ENCODE assay signal across 12 cellular contexts in the genomic region with DNA sequence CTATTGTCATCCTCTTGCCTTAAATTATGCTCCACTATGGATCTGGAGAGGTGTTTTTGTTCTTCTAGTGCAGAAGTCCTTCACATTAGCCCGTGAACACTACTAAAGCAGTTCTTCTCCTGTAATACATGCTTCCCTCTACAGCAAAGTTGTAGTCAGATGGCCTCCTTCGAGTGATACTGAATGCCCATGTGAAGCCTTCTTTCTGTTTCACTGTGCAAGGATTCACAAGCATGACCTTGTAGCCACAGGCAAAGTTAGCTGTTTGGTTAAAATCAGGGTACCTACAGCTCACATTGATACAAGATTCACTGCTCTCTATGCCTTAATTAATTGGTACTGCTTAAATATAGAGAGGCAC. TPM values are rescaled to one million over a fixed set of nuclear protein-coding genes. Genes with fewer than 3 reads are reported as not detected.
DNase-seq lines count a peak whose midpoint lies in the region; ATAC-seq and TF ChIP-seq lines count a peak whose summit lies in the region.
"Had no signal": no experiment of that assay in that cellular context is flagged by ENCODE, and none has a peak within 500 bp of the region (broad histone marks: within the 10 kb centered on the region; RNA-seq: fewer than 3 reads in every experiment).

No MANE protein-coding gene starts in this region.

- H2AFZ ChIP-seq in MM.1S (ENCODE audit: low read length) (0 out of 2 replicates have a peak overlapping the region, but pooled peaks have one; percentile 28), trophoblast cell (ENCODE audit: insufficient read depth, low read length, poor library complexity) (no peak overlapping the region)

- H3K4me2 ChIP-seq in MM.1S (ENCODE audit: low read depth, low read length) (peak overlapping the region; percentile 72), trophoblast cell (ENCODE audit: low read length) (no peak overlapping the region)

- H3K27ac Mint-ChIP-seq in natural killer cell treated with Interleukin-12 subunit alpha and Interleukin-12 subunit beta and Interleukin-15 and Interleukin-18, amount 100 ng/mL, for 72 hours = no peak overlapping the region
- no peak overlapping the region for H3K27ac Mint-ChIP-seq in natural killer cell
- no peak overlapping the region for H3K27ac Mint-ChIP-seq in activated CD8-positive, alpha-beta T cell treated with anti-CD3 and anti-CD28 coated beads for 36 hours
- H3K27ac Mint-ChIP-seq: activated CD4-positive, alpha-beta T cell treated with anti-CD3 and anti-CD28 coated beads, Interleukin-2, amount 10 ng/mL, durations not matched to agents 7 days and 5 days; B cell had no signal

- no peak overlapping the region for H2AK5ac ChIP-seq in trophoblast cell (ENCODE audit: low read length)

- H3K9ac ChIP-seq in MM.1S (ENCODE audit: low read length) (peak overlapping the region; percentile 43), trophoblast cell (ENCODE audit: low read length) (no peak overlapping the region)

- H3K27ac ChIP-seq in MM.1S (ENCODE audit: low read length) (peak overlapping the region; percentile 78), trophoblast cell (ENCODE audit: low read depth, low read length) (no peak overlapping the region)
- H3K27ac ChIP-seq: gastroesophageal sphincter had no signal

- H3K79me2 ChIP-seq in MM.1S (ENCODE audit: low read length) (peaks cover 79% of the 10 kb centered on the region), trophoblast cell (ENCODE audit: control insufficient read depth, insufficient read depth, low read length, poor library complexity) (no peaks in the 10 kb centered on the region)

- H4K91ac ChIP-seq in trophoblast cell (ENCODE audit: low read depth, low read length) = no peak overlapping the region

- no peak overlapping the region for H4K8ac ChIP-seq in trophoblast cell (ENCODE audit: low read depth, low read length)

- no CpG with 5 or more reads among the region's 2 CpGs for WGBS in trophoblast cell (ENCODE audit: extremely low coverage, insufficient coverage, insufficient read length)

- H3K36me3 Mint-ChIP-seq in natural killer cell treated with Interleukin-12 subunit alpha and Interleukin-12 subunit beta and Interleukin-15 and Interleukin-18, amount 100 ng/mL, for 72 hours = no peaks in the 10 kb centered on the region
- H3K36me3 Mint-ChIP-seq in natural killer cell = no peaks in the 10 kb centered on the region
- no peaks in the 10 kb centered on the region for H3K36me3 Mint-ChIP-seq in activated CD8-positive, alpha-beta T cell treated with anti-CD3 and anti-CD28 coated beads for 36 hours (ENCODE audit: low read depth)

- H3F3A ChIP-seq in MM.1S (ENCODE audit: insufficient read depth, low read length) = peaks cover 12% of the 10 kb centered on the region; the same call in 1 of the 2 replicates

- H3K79me1 ChIP-seq in trophoblast cell (ENCODE audit: low read length) = peaks cover 2% of the 10 kb centered on the region

- H2BK12ac ChIP-seq in trophoblast cell (ENCODE audit: low read length) = no peak overlapping the region

- H3K27me3 Mint-ChIP-seq in natural killer cell treated with Interleukin-12 subunit alpha and Interleukin-12 subunit beta and Interleukin-15 and Interleukin-18, amount 100 ng/mL, for 72 hours = no peaks in the 10 kb centered on the region
- H3K27me3 Mint-ChIP-seq in natural killer cell (ENCODE audit: low read depth in 2 of 2) = no peaks in the 10 kb centered on the region
- H3K27me3 Mint-ChIP-seq in activated CD8-positive, alpha-beta T cell treated with anti-CD3 and anti-CD28 coated beads for 36 hours = no peaks in the 10 kb centered on the region
- H3K27me3 Mint-ChIP-seq: B cell had no signal

- no peaks in the 10 kb centered on the region for H3K27me3 ChIP-seq in MM.1S (replicated peaks; ENCODE audit: insufficient read depth, low read length)
- no peaks in the 10 kb centered on the region for H3K27me3 ChIP-seq in trophoblast cell (ENCODE audit: insufficient read depth, low read length)
- H3K27me3 ChIP-seq: gastroesophageal sphincter had no signal

- H3K4me1 Mint-ChIP-seq in natural killer cell treated with Interleukin-12 subunit alpha and Interleukin-12 subunit beta and Interleukin-15 and Interleukin-18, amount 100 ng/mL, for 72 hours (ENCODE audit: low read depth in 2 of 2) = peaks cover 22 to 47% of the 10 kb centered on the region in 2 donors
- peaks cover 26 to 32% of the 10 kb centered on the region in 2 donors for H3K4me1 Mint-ChIP-seq in natural killer cell
- H3K4me1 Mint-ChIP-seq in activated CD8-positive, alpha-beta T cell treated with anti-CD3 and anti-CD28 coated beads for 36 hours (ENCODE audit: low read depth) = peaks cover 13% of the 10 kb centered on the region

- H3K4me3 ChIP-seq in MM.1S (ENCODE audit: low read length) (peak overlapping the region; percentile 23), trophoblast cell (ENCODE audit: low read depth, low read length) (no peak overlapping the region)
- H3K4me3 ChIP-seq: gastroesophageal sphincter had no signal

- H3K23ac ChIP-seq in trophoblast cell (ENCODE audit: low read length) = no peak overlapping the region

- H4K12ac ChIP-seq in trophoblast cell (ENCODE audit: low read depth, low read length) = no peak overlapping the region

- ATAC-seq in natural killer cell treated with Interleukin-12 subunit alpha and Interleukin-12 subunit beta and Interleukin-15 and Interleukin-18, amount 100 ng/mL, for 72 hours = no peak
- ATAC-seq in natural killer cell (no peak), HG02678 (IDR thresholded peaks at IDR 0.05; ENCODE audit: unreplicated experiment) (peak; percentile 78)
- ATAC-seq in activated CD8-positive, alpha-beta T cell treated with anti-CD3 and anti-CD28 coated beads for 36 hours = no peak
- ATAC-seq: gastroesophageal sphincter had no signal

- H3K36me3 ChIP-seq in MM.1S (replicated peaks; ENCODE audit: insufficient read depth, low read length) (no peaks in the 10 kb centered on the region), trophoblast cell (ENCODE audit: control insufficient read depth in 1 of 2, insufficient read depth in 2 of 2, low read length in 2 of 2) (no peaks in the 10 kb centered on the region)
- H3K36me3 ChIP-seq: gastroesophageal sphincter had no signal

- CTCF ChIA-PET in activated CD8-positive, alpha-beta T cell treated with anti-CD3 and anti-CD28 coated beads for 36 hours (lab: Charles Lee) = interaction anchor here (1.1 to 1.6 kb wide), 2 partner anchors 22 to 65 kb away, joined by 3 to 5 read pairs; no protein-coding TSS in a partner anchor

- H3K4me1 ChIP-seq in MM.1S (ENCODE audit: low read length) (peaks cover 27% of the 10 kb centered on the region), trophoblast cell (ENCODE audit: control insufficient read depth in 1 of 2, insufficient read depth in 2 of 2, low read length in 2 of 2) (peaks cover 6 to 8% of the 10 kb centered on the region in 2 experiments)

- H3K14ac ChIP-seq in trophoblast cell (ENCODE audit: low read length) = no peak overlapping the region

- H2BK5ac ChIP-seq in trophoblast cell (ENCODE audit: low read depth, low read length, poor library complexity) = no peak overlapping the region

- no peak overlapping the region for H2BK120ac ChIP-seq in trophoblast cell (ENCODE audit: insufficient read depth, low read length, poor library complexity)

- intact Hi-C loops in natural killer cell (cut with micrococcal nuclease) = no loop called here
- intact Hi-C loops in activated CD8-positive, alpha-beta T cell treated with anti-CD3 and anti-CD28 coated beads for 36 hours (cut with micrococcal nuclease) = no loop called here

- TF ChIP-seq CTCF in natural killer cell (IDR thresholded peaks at IDR 0.05) = no peak
- no peak for TF ChIP-seq CTCF in MM.1S (IDR thresholded peaks at IDR 0.05; ENCODE audit: low read length)
- no peak for TF ChIP-seq CTCF in activated CD8-positive, alpha-beta T cell treated with anti-CD3 and anti-CD28 coated beads for 36 hours (IDR thresholded peaks at IDR 0.05)

- POLR2A ChIA-PET in activated CD8-positive, alpha-beta T cell treated with anti-CD3 and anti-CD28 coated beads for 36 hours (lab: Charles Lee) = no interaction called here

- H3K9me2 ChIP-seq in MM.1S (replicated peaks; ENCODE audit: insufficient read depth, low read length) = no peaks in the 10 kb centered on the region

- H4K20me1 ChIP-seq in MM.1S (ENCODE audit: insufficient read depth, low read length) = no peaks in the 10 kb centered on the region

- H3K18ac ChIP-seq in trophoblast cell (ENCODE audit: low read length) = no peak overlapping the region

- H3K4ac ChIP-seq in trophoblast cell (ENCODE audit: low read depth, low read length) = no peak overlapping the region

- peak overlapping the region; percentile 2 for H3K4me3 Mint-ChIP-seq in natural killer cell treated with Interleukin-12 subunit alpha and Interleukin-12 subunit beta and Interleukin-15 and Interleukin-18, amount 100 ng/mL, for 72 hours
- H3K4me3 Mint-ChIP-seq in natural killer cell = no peak overlapping the region
- H3K4me3 Mint-ChIP-seq in activated CD8-positive, alpha-beta T cell treated with anti-CD3 and anti-CD28 coated beads for 36 hours = no peak overlapping the region
- H3K4me3 Mint-ChIP-seq: activated CD4-positive, alpha-beta T cell treated with anti-CD3 and anti-CD28 coated beads, Interleukin-2, amount 10 ng/mL, durations not matched to agents 7 days and 5 days; B cell had no signal

- H3K9me3 ChIP-seq in MM.1S (replicated peaks; ENCODE audit: insufficient read depth, low read length) (no peaks in the 10 kb centered on the region), trophoblast cell (ENCODE audit: insufficient read depth, low read depth, low read length) (no peaks in the 10 kb centered on the region)
- H3K9me3 ChIP-seq: gastroesophageal sphincter had no signal

- DNase-seq in natural killer cell treated with Interleukin-12 subunit alpha and Interleukin-12 subunit beta and Interleukin-15 and Interleukin-18, amount 100 ng/mL, for 72 hours (ENCODE audit: low spot score) = no peak
- no peak for DNase-seq in natural killer cell
- peak; percentile 67 for DNase-seq in MM.1S
- no peak for DNase-seq in GOT3 (lab: John Stamatoyannopoulos, UW)
- DNase-seq in activated CD8-positive, alpha-beta T cell treated with anti-CD3 and anti-CD28 coated beads for 36 hours = no peak
- DNase-seq in trophoblast cell = no peak
- no peak for DNase-seq in HuH-7.5 (ENCODE audit: low spot score)
- DNase-seq: activated CD4-positive, alpha-beta T cell treated with anti-CD3 and anti-CD28 coated beads, Interleukin-2, amount 10 ng/mL, durations not matched to agents 7 days and 5 days; Karpas-422 had no signal

- no peaks in the 10 kb centered on the region for H3K9me3 Mint-ChIP-seq in natural killer cell treated with Interleukin-12 subunit alpha and Interleukin-12 subunit beta and Interleukin-15 and Interleukin-18, amount 100 ng/mL, for 72 hours
- no peaks in the 10 kb centered on the region for H3K9me3 Mint-ChIP-seq in natural killer cell
- H3K9me3 Mint-ChIP-seq in activated CD8-positive, alpha-beta T cell treated with anti-CD3 and anti-CD28 coated beads for 36 hours = no peaks in the 10 kb centered on the region
- H3K9me3 Mint-ChIP-seq: activated CD4-positive, alpha-beta T cell treated with anti-CD3 and anti-CD28 coated beads, Interleukin-2, amount 10 ng/mL, durations not matched to agents 7 days and 5 days had no signal

RNA-seq across cellular contexts. Expression of a gene that starts 47.6 kb away (rescaled TPM):
- 10 to 100 TPM; 10.4 to 14.3 TPM for total RNA-seq in natural killer cell treated with Interleukin-12 subunit alpha and Interleukin-12 subunit beta and Interleukin-15 and Interleukin-18, amount 100 ng/mL, for 72 hours
- 10 to 100 TPM; 11.5 to 12.5 (median 11.8) TPM for total RNA-seq in natural killer cell
- 1 to 10 TPM; 8.2 to 9.6 TPM for total RNA-seq in activated CD8-positive, alpha-beta T cell treated with anti-CD3 and anti-CD28 coated beads for 36 hours
- 37.1 and 39.9 TPM in 2 replicates for polyA plus RNA-seq in trophoblast cell (2013)
